11 cellular contexts compared by ENCODE assay signal in genomic region chr12:563250-563781, GRCh38.
DNase-seq lines count a peak whose midpoint lies in the region; ATAC-seq, FAIRE-seq and TF ChIP-seq lines count a peak whose summit lies in the region.
"Had no signal": no experiment of that assay in that cellular context is flagged by ENCODE, and none has a peak within 500 bp of the region (broad histone marks: within the 10 kb centered on the region; RNA-seq: fewer than 3 reads in every experiment).

No MANE protein-coding gene starts in this region.

- CTCF ChIA-PET in activated CD4-positive, alpha-beta memory T cell treated with anti-CD3 and anti-CD28 coated beads, Interleukin-2, amount 10 ng/mL, durations not matched to agents 7 days and 5 days (lab: Charles Lee): interaction anchor here (0.9 to 1.4 kb wide), 6 partner anchors 9 to 530 kb away, joined by 3 to 6 read pairs (median 3); no protein-coding TSS in a partner anchor

- DNase-seq in activated CD4-positive, CD25-positive, alpha-beta regulatory T cell treated with anti-CD3 and anti-CD28 coated beads, Interleukin-2, amount 50 U/mL, for 72 hours: no peak
- DNase-seq in activated CD4-positive, alpha-beta memory T cell treated with anti-CD3 and anti-CD28 coated beads, Interleukin-2, amount 10 ng/mL, durations not matched to agents 7 days and 5 days: peak; percentile 78
- DNase-seq in effector CD4-positive, alpha-beta T cell: peak; percentile 45
- no peak for DNase-seq in suprapubic skin (ENCODE audit: low spot score in 2 of 2)
- no peak for DNase-seq in frontal cortex (ENCODE audit: low spot score in 2 of 2)
- DNase-seq in WERI-Rb-1: no peak
- DNase-seq: ACHN, NCI-H2227 treated with DMSO at 0.1 percent for 48 hours, psoas muscle had no signal

- no peak for FAIRE-seq in frontal cortex (lab: Jason Lieb, UNC)

- H3K4me1 ChIP-seq in suprapubic skin: peaks cover 49% of the 10 kb centered on the region
- H3K4me1 ChIP-seq: psoas muscle had no signal

- peak; percentile 72 to 73 for ATAC-seq in activated CD4-positive, CD25-positive, alpha-beta regulatory T cell treated with anti-CD3 and anti-CD28 coated beads, Interleukin-2, amount 50 U/mL, for 24 hours
- ATAC-seq in GM19035 (IDR thresholded peaks at IDR 0.05; ENCODE audit: unreplicated experiment): no peak
- ATAC-seq: psoas muscle had no signal

- peak overlapping the region; percentile 74 for H3K4me3 Mint-ChIP-seq in activated CD4-positive, alpha-beta memory T cell treated with anti-CD3 and anti-CD28 coated beads, Interleukin-2, amount 10 ng/mL, durations not matched to agents 7 days and 5 days

- no peak for TF ChIP-seq POLR2A in suprapubic skin (IDR thresholded peaks at IDR 0.05)

- peaks cover 10% of the 10 kb centered on the region for H3K36me3 Mint-ChIP-seq in activated CD4-positive, alpha-beta memory T cell treated with anti-CD3 and anti-CD28 coated beads, Interleukin-2, amount 10 ng/mL, durations not matched to agents 7 days and 5 days (ENCODE audit: low read depth)

- no peaks in the 10 kb centered on the region for H3K9me3 Mint-ChIP-seq in activated CD4-positive, alpha-beta memory T cell treated with anti-CD3 and anti-CD28 coated beads, Interleukin-2, amount 10 ng/mL, durations not matched to agents 7 days and 5 days

- peak overlapping the region; percentile 22 for H3K4me3 ChIP-seq in suprapubic skin
- H3K4me3 ChIP-seq in WERI-Rb-1 (ENCODE audit: low read depth, low read length): no peak overlapping the region
- H3K4me3 ChIP-seq: psoas muscle had no signal

- 69% methylated on average over 8 of the region's 8 CpGs for WGBS in suprapubic skin

- H3K4me1 Mint-ChIP-seq in activated CD4-positive, alpha-beta memory T cell treated with anti-CD3 and anti-CD28 coated beads, Interleukin-2, amount 10 ng/mL, durations not matched to agents 7 days and 5 days: peaks cover 66% of the 10 kb centered on the region

- no peak for TF ChIP-seq EP300 in suprapubic skin (IDR thresholded peaks at IDR 0.05)

- no peak for TF ChIP-seq CTCF in suprapubic skin (IDR thresholded peaks at IDR 0.05)
- no peak for TF ChIP-seq CTCF in WERI-Rb-1 (IDR thresholded peaks at IDR 0.05; ENCODE audit: low read depth, low read length)

- POLR2A ChIA-PET in activated CD4-positive, alpha-beta memory T cell treated with anti-CD3 and anti-CD28 coated beads, Interleukin-2, amount 10 ng/mL, durations not matched to agents 7 days and 5 days (lab: Charles Lee): interaction anchor here (0.9 to 1.6 kb wide), 4 partner anchors 9 to 192 kb away, joined by 3 to 9 read pairs (median 4); no protein-coding TSS in a partner anchor

- H3K27ac ChIP-seq in suprapubic skin: no peak overlapping the region
- no peak overlapping the region for H3K27ac ChIP-seq in WERI-Rb-1
- H3K27ac ChIP-seq: psoas muscle had no signal

- H3K27ac Mint-ChIP-seq in activated CD4-positive, alpha-beta memory T cell treated with anti-CD3 and anti-CD28 coated beads, Interleukin-2, amount 10 ng/mL, durations not matched to agents 7 days and 5 days: peak overlapping the region; percentile 88

- H3K27me3 Mint-ChIP-seq in activated CD4-positive, alpha-beta memory T cell treated with anti-CD3 and anti-CD28 coated beads, Interleukin-2, amount 10 ng/mL, durations not matched to agents 7 days and 5 days: peaks cover 8% of the 10 kb centered on the region

- H3K27me3 ChIP-seq in suprapubic skin: no peaks in the 10 kb centered on the region
- no peaks in the 10 kb centered on the region for H3K27me3 ChIP-seq in WERI-Rb-1 (ENCODE audit: insufficient read depth, low read depth, severe bottlenecking)

- H3K9me3 ChIP-seq in suprapubic skin: no peaks in the 10 kb centered on the region
- H3K9me3 ChIP-seq in WERI-Rb-1 (ENCODE audit: severe bottlenecking): no peaks in the 10 kb centered on the region
- H3K9me3 ChIP-seq: psoas muscle had no signal

- H3K36me3 ChIP-seq in suprapubic skin (peaks cover 4% of the 10 kb centered on the region), WERI-Rb-1 (no peaks in the 10 kb centered on the region)

Comparison
In these comparisons a context has a peak if more than half of its experiments do, and no peak if none do; other contexts are left out.
1. DNase-seq: peak in activated CD4-positive, alpha-beta memory T cell treated with anti-CD3 and anti-CD28 coated beads, Interleukin-2, amount 10 ng/mL, durations not matched to agents 7 days and 5 days (single experiment) and effector CD4-positive, alpha-beta T cell (single experiment); none in activated CD4-positive, CD25-positive, alpha-beta regulatory T cell treated with anti-CD3 and anti-CD28 coated beads, Interleukin-2, amount 50 U/mL, for 72 hours (single experiment), suprapubic skin (0 of 2), frontal cortex (0 of 2) and WERI-Rb-1 (single experiment).